Comparison of ENCODE assay signal across 18 cellular contexts in the genomic region with DNA sequence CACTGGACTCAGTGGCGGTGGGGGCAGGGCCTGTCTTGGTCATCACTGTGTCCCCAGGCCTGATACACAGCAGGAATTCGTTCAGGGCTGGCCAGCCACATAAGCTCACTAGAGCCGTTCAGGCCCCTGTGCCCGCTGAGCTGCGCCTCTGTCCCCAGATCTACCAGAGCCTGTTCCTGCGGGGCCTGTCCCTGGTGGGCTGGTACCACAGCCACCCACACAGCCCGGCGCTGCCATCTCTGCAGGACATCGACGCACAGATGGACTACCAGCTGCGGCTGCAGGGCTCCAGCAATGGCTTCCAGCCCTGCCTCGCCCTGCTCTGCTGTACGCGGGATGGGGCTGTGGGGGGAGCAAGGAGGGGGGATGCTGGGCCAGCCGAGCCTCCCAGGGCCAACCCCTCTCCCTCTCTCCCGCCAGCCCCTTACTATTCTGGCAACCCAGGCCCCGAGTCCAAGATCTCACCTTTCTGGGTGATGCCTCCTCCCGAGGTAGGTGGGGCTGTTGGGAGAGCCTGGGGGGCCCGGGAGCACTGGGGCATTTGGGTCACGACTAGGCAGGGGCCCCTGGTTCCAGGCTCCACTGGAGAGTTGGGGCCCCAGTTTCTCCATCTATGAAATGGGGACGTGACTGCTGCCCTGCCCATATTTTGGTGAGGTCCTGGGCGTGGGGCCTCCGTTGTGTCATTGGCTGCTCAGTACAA. TPM values are rescaled to one million over a fixed set of nuclear protein-coding genes. Genes with fewer than 3 reads are reported as not detected.
"Had no signal": no experiment of that assay in that cellular context is flagged by ENCODE, and none has a peak within 500 bp of the region (broad histone marks: within the 10 kb centered on the region; RNA-seq: fewer than 3 reads in every experiment).

No MANE protein-coding gene starts in this region.

- FAIRE-seq: bronchial epithelial cell, endothelial cell of umbilical vein, keratinocyte had no signal

- H3K27me3 ChIP-seq: ascending aorta, heart right ventricle, neutrophil, right lobe of liver, tibial nerve, vagina had no signal

- H3K4me1 ChIP-seq: ascending aorta, lower lobe of right lung, psoas muscle, right lobe of liver, vagina had no signal

- DNase-seq: activated CD4-positive, alpha-beta T cell treated with anti-CD3 and anti-CD28 coated beads, Interleukin-2, amount 50 U/mL, for 4 hours; activated T-cell treated with anti-CD3 and anti-CD28 coated beads, Interleukin-2, amount 50 U/mL, for 72 hours; foreskin melanocyte; heart right ventricle; lower lobe of right lung; naive thymus-derived CD4-positive, alpha-beta T cell; psoas muscle; stimulated activated CD4-positive, alpha-beta T cell treated with anti-CD3 and anti-CD28 coated beads, Interleukin-4, amount 100 ng/mL, for 1 hour; stimulated activated CD8-positive, alpha-beta memory T cell treated with anti-CD3 and anti-CD28 coated beads, Interleukin-4, amount 100 ng/mL, for 48 hours had no signal

- H3K27ac ChIP-seq: ascending aorta, heart right ventricle, lower lobe of right lung, neutrophil, psoas muscle, right lobe of liver, tibial nerve, vagina had no signal

- H3K4me3 ChIP-seq: ascending aorta, heart right ventricle, lower lobe of right lung, psoas muscle, right lobe of liver, tibial nerve, vagina had no signal

- ATAC-seq: activated CD4-positive, CD25-positive, alpha-beta regulatory T cell treated with anti-CD3 and anti-CD28 coated beads, Interleukin-2, amount 50 U/mL, for 24 hours; activated T-cell treated with anti-CD3 and anti-CD28 coated beads, Interleukin-2, amount 50 U/mL, for 72 hours; heart right ventricle; lower lobe of right lung; naive thymus-derived CD4-positive, alpha-beta T cell; right lobe of liver had no signal

- H3K9me3 ChIP-seq: ascending aorta, heart right ventricle, lower lobe of right lung, neutrophil, psoas muscle, right lobe of liver, tibial nerve, vagina had no signal

RNA-seq across cellular contexts. Expression of a gene that starts 52.8 kb away (rescaled TPM):
- total RNA-seq: ascending aorta, psoas muscle had no signal
